In genomic region chrX:135513140-135513535, GRCh38 we compare ENCODE assay signal across 27 cellular contexts. TPM values are rescaled to one million over a fixed set of nuclear protein-coding genes. Genes with fewer than 3 reads are reported as not detected.
DNase-seq lines count a peak whose midpoint lies in the region; ATAC-seq, FAIRE-seq and TF ChIP-seq lines count a peak whose summit lies in the region.
"Had no signal": no experiment of that assay in that cellular context is flagged by ENCODE, and none has a peak within 500 bp of the region (broad histone marks: within the 10 kb centered on the region; RNA-seq: fewer than 3 reads in every experiment).

No MANE protein-coding gene starts in this region.

- H3K36me3 Mint-ChIP-seq in stimulated activated naive B cell treated with anti-CD40 and anti-IgM and Interleukin-4, amounts not matched to agents 10 μg/mL and 1 μg/mL and 100 μg/mL, for 72 hours, result no peaks in the 10 kb centered on the region
- H3K36me3 Mint-ChIP-seq: immature natural killer cell had no signal

- H3K4me3 ChIP-seq in BLaER1 (no peak overlapping the region), MM.1S (ENCODE audit: low read length) (no peak overlapping the region), endothelial cell of umbilical vein (replicated peaks in 1 of 3; ENCODE audit: insufficient read depth in 1 of 3, low read depth in 1 of 3, low read length in 3 of 3) (no peak overlapping the region)
- H3K4me3 ChIP-seq: skin epidermis had no signal

- H3K27me3 Mint-ChIP-seq in stimulated activated naive B cell treated with anti-CD40 and anti-IgM and Interleukin-4, amounts not matched to agents 10 μg/mL and 1 μg/mL and 100 μg/mL, for 72 hours, result peaks cover 0 to 14% of the 10 kb centered on the region in 2 donors
- H3K27me3 Mint-ChIP-seq: CD4-positive, alpha-beta T cell had no signal

- FAIRE-seq in endothelial cell of umbilical vein (lab: Jason Lieb, UNC), result no peak
- FAIRE-seq: H1, TTC549 had no signal

- POLR2A ChIA-PET in endothelial cell of umbilical vein (lab: Charles Lee), result no interaction called here

- H3K9me2 ChIP-seq in MM.1S (replicated peaks; ENCODE audit: insufficient read depth, low read length), result no peaks in the 10 kb centered on the region

- no TSS peak for BruUV-seq in endothelial cell of umbilical vein (replicated peaks; lab: Mats Ljungman, UMichigan)

- dilution Hi-C loops in endothelial cell of umbilical vein (cut with MboI; ENCODE audit: extremely low pct_ligation_motif_present, low sequenced_read_pairs), result no loop called here

- TF ChIP-seq POLR2A in endothelial cell of umbilical vein (IDR thresholded peaks at IDR 0.05; ENCODE audit: low read depth, low read length), result no peak

- ATAC-seq in GM18868 (IDR thresholded peaks at IDR 0.05; ENCODE audit: unreplicated experiment), result peak; percentile 70
- no peak for ATAC-seq in stimulated activated naive B cell treated with anti-CD40 and anti-IgM and Interleukin-4, amounts not matched to agents 10 μg/mL and 1 μg/mL and 100 μg/mL, for 72 hours (replicated peaks)
- ATAC-seq: activated CD8-positive, alpha-beta T cell treated with anti-CD3 and anti-CD28 coated beads, Interleukin-2, amount 10 ng/mL, durations not matched to agents 7 days and 5 days; left lobe of liver; PC-3 had no signal

- no peak overlapping the region for H3K9ac ChIP-seq in BLaER1
- no peak overlapping the region for H3K9ac ChIP-seq in MM.1S (ENCODE audit: low read length)
- H3K9ac ChIP-seq in endothelial cell of umbilical vein (replicated peaks; ENCODE audit: extremely low read depth, insufficient read depth, low read length), result no peak overlapping the region

- H3K79me2 ChIP-seq in MM.1S (ENCODE audit: low read length) (no peaks in the 10 kb centered on the region), endothelial cell of umbilical vein (ENCODE audit: control insufficient read depth, insufficient read depth, low read length) (no peaks in the 10 kb centered on the region)

- TF ChIP-seq CTCF in MM.1S (IDR thresholded peaks at IDR 0.05; ENCODE audit: low read length) (no peak), endothelial cell of umbilical vein (IDR thresholded peaks at IDR 0.05; ENCODE audit: extremely low read depth in 1 of 2, insufficient read depth in 1 of 2, low read depth in 1 of 2, low read length in 2 of 2) (no peak)

- H3K9me3 Mint-ChIP-seq in stimulated activated naive B cell treated with anti-CD40 and anti-IgM and Interleukin-4, amounts not matched to agents 10 μg/mL and 1 μg/mL and 100 μg/mL, for 72 hours, result no peaks in the 10 kb centered on the region
- H3K9me3 Mint-ChIP-seq: CD4-positive, alpha-beta T cell; immature natural killer cell had no signal

- no peak overlapping the region for H3K27ac Mint-ChIP-seq in stimulated activated naive B cell treated with anti-CD40 and anti-IgM and Interleukin-4, amounts not matched to agents 10 μg/mL and 1 μg/mL and 100 μg/mL, for 72 hours
- H3K27ac Mint-ChIP-seq: activated CD8-positive, alpha-beta T cell treated with anti-CD3 and anti-CD28 coated beads, Interleukin-2, amount 10 ng/mL, durations not matched to agents 7 days and 5 days; CD4-positive, alpha-beta T cell had no signal

- H2AFZ ChIP-seq in MM.1S (ENCODE audit: low read length), result peak overlapping the region; percentile 43; the same call in 1 of the 2 replicates
- H2AFZ ChIP-seq in endothelial cell of umbilical vein (ENCODE audit: low read depth, low read length), result no peak overlapping the region

- no peak for DNase-seq in MM.1S
- DNase-seq in endothelial cell of umbilical vein (ENCODE audit: low read depth, low spot score), result peak; percentile 1
- DNase-seq in stimulated activated naive B cell treated with anti-CD40 and anti-IgM and Interleukin-4, amounts not matched to agents 10 μg/mL and 1 μg/mL and 100 μg/mL, for 72 hours, result no peak
- no peak for DNase-seq in activated CD8-positive, alpha-beta memory T cell treated with anti-CD3 and anti-CD28 coated beads, Interleukin-2, amount 50 U/mL, for 48 hours
- no peak for DNase-seq in activated T-cell treated with anti-CD3 and anti-CD28 coated beads for 4 hours
- DNase-seq: activated CD4-positive, CD25-positive, alpha-beta regulatory T cell treated with anti-CD3 and anti-CD28 coated beads, Interleukin-2, amount 50 U/mL, for 72 hours; activated CD8-positive, alpha-beta T cell treated with anti-CD3 and anti-CD28 coated beads, Interleukin-2, amount 10 ng/mL, durations not matched to agents 7 days and 5 days; activated gamma-delta T cell treated with Interleukin-2 at 50 U/mL for 16 hours; activated T-cell treated with anti-CD3 and anti-CD28 coated beads, Interleukin-2, amount 50 U/mL, for 1 hour; CD4-positive, alpha-beta T cell; effector CD4-positive, alpha-beta T cell; erythroblast; foreskin fibroblast; immature natural killer cell; Karpas-422; mesendoderm; NCI-H1417; NCI-H2081; NCI-H82; PC-3; T-helper 1 cell had no signal

- intact Hi-C loops in endothelial cell of umbilical vein (cut with micrococcal nuclease), result no loop called here

- H3K9me3 ChIP-seq in BLaER1 (no peaks in the 10 kb centered on the region), MM.1S (replicated peaks; ENCODE audit: insufficient read depth, low read length) (no peaks in the 10 kb centered on the region), endothelial cell of umbilical vein (replicated peaks; ENCODE audit: control insufficient read depth, insufficient read depth, low read length) (no peaks in the 10 kb centered on the region)

- H3F3A ChIP-seq in MM.1S (ENCODE audit: insufficient read depth, low read length), result no peaks in the 10 kb centered on the region

- H3K4me1 ChIP-seq in BLaER1 (0 out of 2 replicates have a peak, but pooled peaks cover 8% of the 10 kb centered on the region), MM.1S (ENCODE audit: low read length) (peaks cover 8% of the 10 kb centered on the region), endothelial cell of umbilical vein (ENCODE audit: control insufficient read depth, extremely low read depth, insufficient read depth, low read length) (no peaks in the 10 kb centered on the region)

- H4K20me1 ChIP-seq in BLaER1, result no peaks in the 10 kb centered on the region; the same call in 1 of the 2 replicates
- no peaks in the 10 kb centered on the region for H4K20me1 ChIP-seq in MM.1S (ENCODE audit: insufficient read depth, low read length)
- H4K20me1 ChIP-seq in endothelial cell of umbilical vein (replicated peaks; ENCODE audit: control insufficient read depth, extremely low read depth, insufficient read depth, low read length), result no peaks in the 10 kb centered on the region

- no peaks in the 10 kb centered on the region for H3K4me1 Mint-ChIP-seq in stimulated activated naive B cell treated with anti-CD40 and anti-IgM and Interleukin-4, amounts not matched to agents 10 μg/mL and 1 μg/mL and 100 μg/mL, for 72 hours
- H3K4me1 Mint-ChIP-seq: immature natural killer cell had no signal

- CTCF ChIA-PET in endothelial cell of umbilical vein (lab: Charles Lee), result no interaction called here

- H3K36me3 ChIP-seq in BLaER1, result no peaks in the 10 kb centered on the region
- H3K36me3 ChIP-seq in MM.1S (replicated peaks; ENCODE audit: insufficient read depth, low read length), result no peaks in the 10 kb centered on the region
- no peaks in the 10 kb centered on the region for H3K36me3 ChIP-seq in endothelial cell of umbilical vein (ENCODE audit: control insufficient read depth in 2 of 2, extremely low read depth in 1 of 2, insufficient read depth in 2 of 2, low read length in 2 of 2)

- H3K27ac ChIP-seq in BLaER1 (no peak overlapping the region), MM.1S (ENCODE audit: low read length) (peak overlapping the region; percentile 55; the same call in 1 of the 2 replicates), endothelial cell of umbilical vein (ENCODE audit: insufficient read depth, low read depth, low read length) (no peak overlapping the region)
- H3K27ac ChIP-seq: skin epidermis had no signal

- H3K27me3 ChIP-seq in BLaER1 (peaks cover 85% of the 10 kb centered on the region), MM.1S (replicated peaks; ENCODE audit: insufficient read depth, low read length) (no peaks in the 10 kb centered on the region), endothelial cell of umbilical vein (ENCODE audit: control insufficient read depth in 2 of 2, insufficient read depth in 2 of 2, low read length in 2 of 2) (no peaks in the 10 kb centered on the region)

- H3K4me3 Mint-ChIP-seq in stimulated activated naive B cell treated with anti-CD40 and anti-IgM and Interleukin-4, amounts not matched to agents 10 μg/mL and 1 μg/mL and 100 μg/mL, for 72 hours, result no peak overlapping the region
- H3K4me3 Mint-ChIP-seq: activated CD8-positive, alpha-beta T cell treated with anti-CD3 and anti-CD28 coated beads, Interleukin-2, amount 10 ng/mL, durations not matched to agents 7 days and 5 days; CD4-positive, alpha-beta T cell; immature natural killer cell had no signal

- no peaks in the 10 kb centered on the region for H3K9me1 ChIP-seq in endothelial cell of umbilical vein (replicated peaks; ENCODE audit: control insufficient read depth, extremely low read depth, insufficient read depth, low read length)

- peak overlapping the region; percentile 18; the same call in 1 of the 2 replicates for H3K4me2 ChIP-seq in BLaER1
- H3K4me2 ChIP-seq in MM.1S (ENCODE audit: low read depth, low read length), result peak overlapping the region; percentile 42
- H3K4me2 ChIP-seq in endothelial cell of umbilical vein (ENCODE audit: insufficient read depth, low read length), result no peak overlapping the region

TF ChIP-seq in endothelial cell of umbilical vein, 7 proteins besides CTCF, POLR2A, EP300 and RAD21 (continues in another document):
- TF ChIP-seq GATA2 (IDR thresholded peaks at IDR 0.05; ENCODE audit: insufficient read depth, insufficient read length, low read depth, low read length) (no peak), FOS (IDR thresholded peaks at IDR 0.05; ENCODE audit: borderline replicate concordance, insufficient read depth, low read length) (no peak), MAX (IDR thresholded peaks at IDR 0.05; ENCODE audit: insufficient read depth, insufficient read length) (no peak), POLR2AphosphoS5 (IDR thresholded peaks at IDR 0.05; ENCODE audit: insufficient read depth, low read depth, low read length) (no peak), JUN (IDR thresholded peaks at IDR 0.05; ENCODE audit: borderline replicate concordance, insufficient read depth, insufficient read length, low read depth) (no peak), EZH2 (IDR thresholded peaks at IDR 0.05; ENCODE audit: borderline replicate concordance, low read depth, low read length, severe bottlenecking) (no peak)

RNA-seq across cellular contexts. Expression of gene INTS6L, which starts 7.3 kb away (rescaled TPM):
- 5.6 and 7.5 TPM in 2 replicates for total RNA-seq in endothelial cell of umbilical vein
- 4.5 and 5.2 TPM in 2 replicates for polyA plus RNA-seq in endothelial cell of umbilical vein
- polyA plus RNA-seq in endothelial cell of umbilical vein (2011; cell fraction: cytosol; rRNA removed), result 2.3 and 3.4 TPM in 2 replicates
- 59.3 and 71.0 TPM in 2 replicates for polyA plus RNA-seq in endothelial cell of umbilical vein (2011; cell fraction: nucleus; rRNA removed)
- polyA plus RNA-seq in endothelial cell of umbilical vein (2012), result 4.6 and 5.3 TPM in 2 replicates
- polyA minus RNA-seq in endothelial cell of umbilical vein, result 6.9 and 7.9 TPM in 2 replicates
- not detected for polyA minus RNA-seq in endothelial cell of umbilical vein (2011; cell fraction: cytosol; rRNA and poly(A)+ RNA removed)
- polyA minus RNA-seq in endothelial cell of umbilical vein (2011; cell fraction: nucleus; rRNA and poly(A)+ RNA removed), result 18.0 and 18.8 TPM in 2 replicates
